Comparison of ENCODE assay signal across 7 cellular contexts in the genomic region with DNA sequence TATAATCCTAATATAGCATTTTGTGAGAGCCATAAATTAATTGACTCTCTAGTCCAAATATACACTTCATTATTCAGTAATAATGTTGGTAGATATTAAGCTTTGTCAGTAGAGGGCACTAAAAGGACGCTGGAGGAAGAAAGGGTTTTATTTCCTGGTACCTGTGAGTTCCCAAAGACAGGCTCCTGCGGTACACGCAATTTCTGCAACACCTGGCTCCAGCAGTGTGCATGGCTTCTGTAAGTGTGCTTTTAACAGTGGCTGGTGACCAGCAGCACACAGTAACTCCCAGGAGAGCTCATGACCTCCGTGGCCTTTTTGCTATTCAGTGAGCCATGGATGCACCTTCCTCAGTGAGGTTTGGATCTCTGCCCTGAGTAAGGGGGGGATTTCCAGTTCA.
DNase-seq lines count a peak whose midpoint lies in the region; ATAC-seq, FAIRE-seq and TF ChIP-seq lines count a peak whose summit lies in the region.

No MANE protein-coding gene starts in this region.

- H3K27ac Mint-ChIP-seq in activated CD8-positive, alpha-beta memory T cell treated with anti-CD3 and anti-CD28 coated beads, Interleukin-2, amount 10 ng/mL, durations not matched to agents 7 days and 5 days, result no peak overlapping the region

- ATAC-seq in GM21360 (IDR thresholded peaks at IDR 0.05; ENCODE audit: unreplicated experiment) (peak; percentile 93), HG03469 (IDR thresholded peaks at IDR 0.05; ENCODE audit: unreplicated experiment) (peak; percentile 96)
- ATAC-seq in activated CD8-positive, alpha-beta memory T cell treated with anti-CD3 and anti-CD28 coated beads, Interleukin-2, amount 10 ng/mL, durations not matched to agents 7 days and 5 days, result no peak

- H3K4me1 Mint-ChIP-seq in activated CD8-positive, alpha-beta memory T cell treated with anti-CD3 and anti-CD28 coated beads, Interleukin-2, amount 10 ng/mL, durations not matched to agents 7 days and 5 days, result no peaks in the 10 kb centered on the region

- peak; percentile 52 for TF ChIP-seq CTCF in GM10266 (IDR thresholded peaks at IDR 0.05; ENCODE audit: control insufficient read depth, insufficient read depth, low read depth, missing control alignments)

- H3K27me3 Mint-ChIP-seq in activated CD8-positive, alpha-beta memory T cell treated with anti-CD3 and anti-CD28 coated beads, Interleukin-2, amount 10 ng/mL, durations not matched to agents 7 days and 5 days, result no peaks in the 10 kb centered on the region

- CTCF ChIA-PET in activated CD8-positive, alpha-beta memory T cell treated with anti-CD3 and anti-CD28 coated beads, Interleukin-2, amount 10 ng/mL, durations not matched to agents 7 days and 5 days (lab: Charles Lee), result interaction anchor here (1.0 kb wide), 1 partner anchor 27 kb away, joined by 3 read pairs; no protein-coding TSS in a partner anchor

- no peak overlapping the region for H3K4me3 Mint-ChIP-seq in activated CD8-positive, alpha-beta memory T cell treated with anti-CD3 and anti-CD28 coated beads, Interleukin-2, amount 10 ng/mL, durations not matched to agents 7 days and 5 days

- H3K9me3 Mint-ChIP-seq in activated CD8-positive, alpha-beta memory T cell treated with anti-CD3 and anti-CD28 coated beads, Interleukin-2, amount 10 ng/mL, durations not matched to agents 7 days and 5 days (ENCODE audit: low read depth), result no peaks in the 10 kb centered on the region

- no peaks in the 10 kb centered on the region for H3K36me3 Mint-ChIP-seq in activated CD8-positive, alpha-beta memory T cell treated with anti-CD3 and anti-CD28 coated beads, Interleukin-2, amount 10 ng/mL, durations not matched to agents 7 days and 5 days

- DNase-seq in GM10266 (ENCODE audit: extremely low spot score), result peak; percentile 10
- DNase-seq in RCC 7860 (ENCODE audit: low spot score), result peak; percentile 16
- peak; percentile 2 for DNase-seq in germinal center (ENCODE audit: low spot score)
- DNase-seq in activated CD8-positive, alpha-beta memory T cell treated with anti-CD3 and anti-CD28 coated beads, Interleukin-2, amount 10 ng/mL, durations not matched to agents 7 days and 5 days, result no peak
- no peak for DNase-seq in T-helper 9 cell

- no peak for FAIRE-seq in RCC 7860 (lab: Jason Lieb, UNC)

Comparison
In these comparisons a context has a peak if more than half of its experiments do, and no peak if none do; other contexts are left out.
1. DNase-seq: peak in GM10266 (single experiment), RCC 7860 (single experiment) and germinal center (single experiment); none in activated CD8-positive, alpha-beta memory T cell treated with anti-CD3 and anti-CD28 coated beads, Interleukin-2, amount 10 ng/mL, durations not matched to agents 7 days and 5 days (single experiment) and T-helper 9 cell (single experiment).